In the genomic region with DNA sequence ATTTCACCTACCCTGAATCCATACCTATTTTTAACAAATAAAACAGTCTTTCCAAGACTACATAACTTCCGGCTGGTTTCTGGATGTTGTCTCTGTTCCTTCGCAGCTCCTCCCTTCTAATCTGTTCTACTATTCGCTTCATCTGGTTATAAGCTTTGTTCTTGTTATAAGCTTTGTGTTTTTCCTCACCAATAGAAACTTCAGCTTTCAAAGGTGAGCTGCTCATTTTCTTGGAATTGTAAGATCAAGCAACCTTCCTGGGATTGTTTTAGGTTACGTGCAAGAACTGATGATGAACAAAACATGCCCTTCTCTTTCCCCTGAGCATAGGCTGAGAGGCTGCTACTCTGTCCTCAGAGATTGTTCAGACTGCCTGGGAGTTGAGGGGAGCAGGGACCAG, we compare ENCODE assay signal across 8 cellular contexts. TPM values are rescaled to one million over a fixed set of nuclear protein-coding genes. Genes with fewer than 3 reads are reported as not detected.
DNase-seq lines count a peak whose midpoint lies in the region; TF ChIP-seq lines count a peak whose summit lies in the region.

No MANE protein-coding gene starts in this region.

- peaks cover 0 to 2% of the 10 kb centered on the region in 2 donors for H3K27me3 Mint-ChIP-seq in CD8-positive, alpha-beta memory T cell
- peaks cover 62% of the 10 kb centered on the region for H3K27me3 Mint-ChIP-seq in endodermal cell (ENCODE audit: insufficient read depth)

- H3K9ac ChIP-seq in OCI-LY1 (ENCODE audit: low read length) (peak overlapping the region; percentile 70), endodermal cell (ENCODE audit: extremely low read depth, low read length, poor library complexity, severe bottlenecking) (no peak overlapping the region)

- H3K4me3 Mint-ChIP-seq in CD8-positive, alpha-beta memory T cell = peak overlapping the region; percentile 83 to 96 (median 90)
- peak overlapping the region; percentile 60 for H3K4me3 Mint-ChIP-seq in endodermal cell

- no peak for DNase-seq in CD8-positive, alpha-beta memory T cell
- DNase-seq in endodermal cell (no peak), activated gamma-delta T cell treated with Interleukin-2 at 50 U/mL for 16 hours (no peak), NOMO-1 treated with DMSO at 0.1 percent for 48 hours (lab: John Stamatoyannopoulos, UW; ENCODE audit: unreplicated experiment) (no peak), cerebellar nuclear complex (lab: John Stamatoyannopoulos, UW) (no peak)
- DNase-seq in activated effector memory CD4-positive, alpha-beta T cell treated with Interleukin-2 at 50 U/mL for 16 hours = no peak

- CTCF ChIA-PET in CD8-positive, alpha-beta memory T cell (lab: Charles Lee) = interaction anchor here (1.1 to 2.6 kb wide), 4 partner anchors 53 to 248 kb away, joined by 3 to 9 read pairs (median 4); partner anchors contain the start of gene SIRT5

- H3K4me1 ChIP-seq in CD8-positive, alpha-beta memory T cell (ENCODE audit: insufficient read depth, low read length) = peaks cover 12% of the 10 kb centered on the region
- H3K4me1 ChIP-seq in OCI-LY1 (ENCODE audit: insufficient read depth, low read length, severe bottlenecking) = peaks cover 54% of the 10 kb centered on the region
- H3K4me1 ChIP-seq in endodermal cell (ENCODE audit: control insufficient read depth, insufficient read depth, low read length) = peaks cover 10% of the 10 kb centered on the region
- peaks cover 46 to 52% of the 10 kb centered on the region in 2 experiments for H3K4me1 ChIP-seq in neutrophil (ENCODE audit: control insufficient read depth in 1 of 2, insufficient read depth in 1 of 2, low read depth in 1 of 2, low read length in 1 of 2)

- H3K9me2 ChIP-seq in OCI-LY1 (ENCODE audit: low read depth, low read length) = no peaks in the 10 kb centered on the region

- H3K27ac ChIP-seq in CD8-positive, alpha-beta memory T cell (ENCODE audit: low read depth, low read length) = no peak overlapping the region
- H3K27ac ChIP-seq in OCI-LY1 (ENCODE audit: low read depth, low read length, poor library complexity, severe bottlenecking) = peak overlapping the region; percentile 39
- H3K27ac ChIP-seq in endodermal cell (ENCODE audit: low read depth, low read length) = no peak overlapping the region
- H3K27ac ChIP-seq in neutrophil = no peak overlapping the region

- H3K4me3 ChIP-seq in CD8-positive, alpha-beta memory T cell (ENCODE audit: low read length) = peak overlapping the region; percentile 68
- H3K4me3 ChIP-seq in OCI-LY1 (ENCODE audit: low read depth, low read length, poor library complexity, severe bottlenecking) (peak overlapping the region; percentile 89), endodermal cell (ENCODE audit: low read length) (peak overlapping the region; percentile 77), neutrophil (ENCODE audit: low read depth in 1 of 2, low read length in 1 of 2) (peak overlapping the region; percentile 91)

- no peak for TF ChIP-seq CTCF in OCI-LY1 (IDR thresholded peaks at IDR 0.05; ENCODE audit: low read length)
- no peak for TF ChIP-seq CTCF in endodermal cell (conservative IDR thresholded peaks at IDR 0.05)
- no peak for TF ChIP-seq CTCF in neutrophil (IDR thresholded peaks at IDR 0.05)

- H3K36me3 Mint-ChIP-seq in CD8-positive, alpha-beta memory T cell = peaks cover 0 to 3% (median 0%) of the 10 kb centered on the region in 3 donors
- H3K36me3 Mint-ChIP-seq in endodermal cell (ENCODE audit: low read depth) = no peaks in the 10 kb centered on the region

- H3K27me3 ChIP-seq in CD8-positive, alpha-beta memory T cell (ENCODE audit: insufficient read depth, low read length, poor library complexity, severe bottlenecking) = no peaks in the 10 kb centered on the region
- no peaks in the 10 kb centered on the region for H3K27me3 ChIP-seq in OCI-LY1 (ENCODE audit: insufficient read depth, low read length)
- peaks cover 60% of the 10 kb centered on the region for H3K27me3 ChIP-seq in endodermal cell (ENCODE audit: control insufficient read depth, insufficient read depth, low read length, poor library complexity, severe bottlenecking)
- no peaks in the 10 kb centered on the region for H3K27me3 ChIP-seq in neutrophil

- 73 to 77% methylated on average over 4 of the region's 4 CpGs for WGBS in endodermal cell (ENCODE audit: insufficient coverage in 1 of 2, insufficient read length in 1 of 2), 2 experiments

- no peaks in the 10 kb centered on the region for H3K36me3 ChIP-seq in CD8-positive, alpha-beta memory T cell (ENCODE audit: insufficient read depth, low read length)
- peaks cover 8% of the 10 kb centered on the region; the same call in 1 of the 2 replicates for H3K36me3 ChIP-seq in OCI-LY1 (ENCODE audit: insufficient read depth, low read length)
- no peaks in the 10 kb centered on the region for H3K36me3 ChIP-seq in endodermal cell (ENCODE audit: control insufficient read depth, insufficient read depth, low read length)
- H3K36me3 ChIP-seq in neutrophil = no peaks in the 10 kb centered on the region

- peak overlapping the region; percentile 24 to 93 (median 78) for H3K27ac Mint-ChIP-seq in CD8-positive, alpha-beta memory T cell
- H3K27ac Mint-ChIP-seq in endodermal cell = no peak overlapping the region

- H4K20me1 ChIP-seq in OCI-LY1 (ENCODE audit: insufficient read depth, low read length) = no peaks in the 10 kb centered on the region

- peaks cover 29% of the 10 kb centered on the region for H3K79me2 ChIP-seq in OCI-LY1 (ENCODE audit: insufficient read depth, low read length)

- no peaks in the 10 kb centered on the region for H3K9me3 Mint-ChIP-seq in CD8-positive, alpha-beta memory T cell
- no peaks in the 10 kb centered on the region for H3K9me3 Mint-ChIP-seq in endodermal cell

- no peaks in the 10 kb centered on the region for H3K9me3 ChIP-seq in CD8-positive, alpha-beta memory T cell (ENCODE audit: low read length)
- H3K9me3 ChIP-seq in OCI-LY1 (ENCODE audit: low read length) (no peaks in the 10 kb centered on the region), endodermal cell (ENCODE audit: control insufficient read depth, low read length) (no peaks in the 10 kb centered on the region), neutrophil (no peaks in the 10 kb centered on the region)

- H3K4me2 ChIP-seq in OCI-LY1 (ENCODE audit: low read length) = peak overlapping the region; percentile 81

- POLR2A ChIA-PET in CD8-positive, alpha-beta memory T cell (lab: Charles Lee) = interaction anchor here (1.2 kb wide), 1 partner anchor 18 kb away, joined by 3 read pairs; no protein-coding TSS in a partner anchor

- H2AFZ ChIP-seq in OCI-LY1 (ENCODE audit: low read length) = no peak overlapping the region

- 0 out of 2 replicates have a peak, but pooled peaks cover 3% of the 10 kb centered on the region for H3F3A ChIP-seq in OCI-LY1 (ENCODE audit: insufficient read depth, low read length)

- peaks cover 37 to 53% (median 39%) of the 10 kb centered on the region in 3 donors for H3K4me1 Mint-ChIP-seq in CD8-positive, alpha-beta memory T cell
- H3K4me1 Mint-ChIP-seq in endodermal cell = peaks cover 25% of the 10 kb centered on the region

RNA-seq across cellular contexts. Expression of gene GFOD1, which starts 2.1 kb away (rescaled TPM):
- 1 to 10 TPM; 8.2 to 8.7 TPM for total RNA-seq in CD8-positive, alpha-beta memory T cell
- polyA plus RNA-seq in CD8-positive, alpha-beta memory T cell = 3.6 TPM
- 1 to 10 TPM in 1 of 2 donors, under 1 TPM in 1; 0.71 to 1.9 TPM for total RNA-seq in endodermal cell
- 1.6 TPM for polyA plus RNA-seq in endodermal cell (2013, experiment 1 of 2)
- polyA plus RNA-seq in endodermal cell (2013, experiment 2 of 2) = 1.5 TPM
